Comparison of ENCODE assay signal across 2 cellular contexts in the genomic region with DNA sequence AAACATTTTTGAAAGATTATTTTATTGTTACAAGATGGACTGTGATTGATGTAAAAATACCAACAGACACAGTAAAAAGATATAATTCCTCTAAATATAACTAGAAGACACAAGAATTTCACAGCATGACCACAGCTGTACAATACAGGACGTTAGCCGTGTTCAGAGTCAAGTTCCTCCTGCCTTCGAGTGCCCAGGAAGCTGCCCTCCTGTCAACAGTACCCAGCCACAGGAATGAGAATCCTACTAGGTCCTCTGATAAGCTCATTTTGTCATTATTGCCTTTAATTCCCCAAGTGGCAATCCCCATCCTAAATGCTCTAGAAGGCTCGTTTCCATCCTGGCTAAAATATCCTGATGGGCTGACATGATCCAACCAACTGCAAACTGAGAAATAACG.
TF ChIP-seq lines count a peak whose summit lies in the region.

No MANE protein-coding gene starts in this region.

TF ChIP-seq in GM23338, 12 proteins besides CTCF, POLR2A, EP300 and RAD21:
- TF ChIP-seq ZNF114 (CRISPR knock-in tag; IDR thresholded peaks at IDR 0.05) (no peak), CREB1 (CRISPR knock-in tag; IDR thresholded peaks at IDR 0.05; ENCODE audit: low read depth) (no peak), POLR2AphosphoS5 (IDR thresholded peaks at IDR 0.05; ENCODE audit: low read depth) (no peak), STAT1 (IDR thresholded peaks at IDR 0.05; ENCODE audit: unreplicated experiment) (no peak), ZNF331 (CRISPR knock-in tag; IDR thresholded peaks at IDR 0.05; ENCODE audit: low read depth) (no peak), JUNB (IDR thresholded peaks at IDR 0.05; ENCODE audit: unreplicated experiment) (no peak), NANOG (IDR thresholded peaks at IDR 0.05; ENCODE audit: borderline replicate concordance) (no peak), REST (IDR thresholded peaks at IDR 0.05; ENCODE audit: unreplicated experiment) (no peak), ZNF462 (CRISPR knock-in tag; IDR thresholded peaks at IDR 0.05) (no peak), ETS1 (IDR thresholded peaks at IDR 0.05) (no peak)

TF ChIP-seq in H1, 55 proteins besides CTCF, POLR2A, EP300 and RAD21:
- no peak for TF ChIP-seq SIRT6 (IDR thresholded peaks at IDR 0.05; ENCODE audit: low read length)
- TF ChIP-seq KDM5A (IDR thresholded peaks at IDR 0.05; ENCODE audit: low read length) = no peak
- TF ChIP-seq GTF2F1 (IDR thresholded peaks at IDR 0.05; ENCODE audit: borderline replicate concordance, low read depth, low read length) = no peak
- no peak for TF ChIP-seq HDAC2 (IDR thresholded peaks at IDR 0.05; ENCODE audit: borderline replicate concordance in 1 of 2, low read depth in 2 of 2, low read length in 2 of 2)
